ENCODE assay signal across 8 cellular contexts in genomic region chr19:35716985-35717664, GRCh38. TPM values are rescaled to one million over a fixed set of nuclear protein-coding genes. Genes with fewer than 3 reads are reported as not detected.
DNase-seq lines count a peak whose midpoint lies in the region; FAIRE-seq and TF ChIP-seq lines count a peak whose summit lies in the region.

No MANE protein-coding gene starts in this region.

- no peaks in the 10 kb centered on the region for H3K9me3 Mint-ChIP-seq in activated naive CD4-positive, alpha-beta T cell treated with anti-CD3 and anti-CD28 coated beads, Interleukin-2, amount 10 ng/mL, durations not matched to agents 7 days and 5 days

- FAIRE-seq in G401.6 (lab: Jason Lieb, UNC), result peak; percentile 92
- FAIRE-seq in H54 (lab: Jason Lieb, UNC), result no peak

- CTCF ChIA-PET in activated naive CD4-positive, alpha-beta T cell treated with anti-CD3 and anti-CD28 coated beads, Interleukin-2, amount 10 ng/mL, durations not matched to agents 7 days and 5 days (lab: Charles Lee), result interaction anchor here (1.8 kb wide), 1 partner anchor 23 kb away, joined by 10 read pairs; no protein-coding TSS in a partner anchor

- peak overlapping the region; percentile 79 for H3K9ac ChIP-seq in Loucy (ENCODE audit: low read depth, low read length, poor library complexity, severe bottlenecking)

- H3K27ac Mint-ChIP-seq in activated naive CD4-positive, alpha-beta T cell treated with anti-CD3 and anti-CD28 coated beads, Interleukin-2, amount 10 ng/mL, durations not matched to agents 7 days and 5 days, result peak overlapping the region; percentile 96

- peaks cover 23% of the 10 kb centered on the region for H3K36me3 Mint-ChIP-seq in activated naive CD4-positive, alpha-beta T cell treated with anti-CD3 and anti-CD28 coated beads, Interleukin-2, amount 10 ng/mL, durations not matched to agents 7 days and 5 days

- peaks cover 46% of the 10 kb centered on the region for H3K79me2 ChIP-seq in Loucy (ENCODE audit: insufficient read depth, low read length)

- H3K4me1 ChIP-seq in Loucy (ENCODE audit: insufficient read depth, low read length, poor library complexity, severe bottlenecking), result peaks cover 27% of the 10 kb centered on the region
- H3K4me1 ChIP-seq in SJCRH30, result peaks cover 9% of the 10 kb centered on the region; the same call in 1 of the 2 replicates

- H3K9me3 ChIP-seq in Loucy (ENCODE audit: insufficient read depth, low read depth, low read length) (no peaks in the 10 kb centered on the region), SJCRH30 (replicated peaks) (no peaks in the 10 kb centered on the region)

- H3K36me3 ChIP-seq in Loucy (ENCODE audit: insufficient read depth, low read length) (peaks cover 6% of the 10 kb centered on the region; the same call in 1 of the 2 replicates), SJCRH30 (peaks cover 7% of the 10 kb centered on the region)

- H3K4me3 ChIP-seq in Loucy (ENCODE audit: low read length, poor library complexity, severe bottlenecking) (peak overlapping the region; percentile 81), SJCRH30 (peak overlapping the region; percentile 64)

- peaks cover 63% of the 10 kb centered on the region for H3K4me1 Mint-ChIP-seq in activated naive CD4-positive, alpha-beta T cell treated with anti-CD3 and anti-CD28 coated beads, Interleukin-2, amount 10 ng/mL, durations not matched to agents 7 days and 5 days

- H3F3A ChIP-seq in Loucy (ENCODE audit: low read depth), result no peaks in the 10 kb centered on the region

- peak overlapping the region; percentile 85 for H3K4me3 Mint-ChIP-seq in activated naive CD4-positive, alpha-beta T cell treated with anti-CD3 and anti-CD28 coated beads, Interleukin-2, amount 10 ng/mL, durations not matched to agents 7 days and 5 days

- peak; percentile 43; the same call in 1 of the 2 replicates for TF ChIP-seq POLR2A in H54 (IDR thresholded peaks at IDR 0.05; ENCODE audit: low read depth, low read length)

- H3K27ac ChIP-seq in SJCRH30 (peak overlapping the region; percentile 47), temporal lobe (ENCODE audit: low read depth, low read length) (peak overlapping the region; percentile 88)

- DNase-seq in H54 (ENCODE audit: insufficient read length, low spot score) (peak; percentile 99), SJCRH30 (peak; percentile 97), germinal center (ENCODE audit: low spot score) (peak; percentile 99), occipital lobe (lab: John Stamatoyannopoulos, UW) (peak; percentile 94)
- DNase-seq in activated naive CD4-positive, alpha-beta T cell treated with anti-CD3 and anti-CD28 coated beads, Interleukin-2, amount 10 ng/mL, durations not matched to agents 7 days and 5 days, result peak; percentile 98

- no peaks in the 10 kb centered on the region for H3K9me2 ChIP-seq in Loucy (replicated peaks; ENCODE audit: low read depth, low read length)

- H4K20me1 ChIP-seq in Loucy (ENCODE audit: insufficient read depth, low read length, poor library complexity, severe bottlenecking), result peaks cover 22% of the 10 kb centered on the region

- H3K27me3 ChIP-seq in Loucy (ENCODE audit: insufficient read depth, low read length, poor library complexity, severe bottlenecking) (no peaks in the 10 kb centered on the region), SJCRH30 (no peaks in the 10 kb centered on the region)

- peak overlapping the region; percentile 89 for H2AFZ ChIP-seq in Loucy (ENCODE audit: low read length)

- peak; percentile 79 for TF ChIP-seq CTCF in Loucy (conservative IDR thresholded peaks at IDR 0.05; ENCODE audit: low read length)

- H3K27me3 Mint-ChIP-seq in activated naive CD4-positive, alpha-beta T cell treated with anti-CD3 and anti-CD28 coated beads, Interleukin-2, amount 10 ng/mL, durations not matched to agents 7 days and 5 days, result no peaks in the 10 kb centered on the region

- H3K4me2 ChIP-seq in Loucy (ENCODE audit: low read depth, low read length, poor library complexity, severe bottlenecking), result peak overlapping the region; percentile 84

RNA-seq across cellular contexts. Expression of gene KMT2B, which starts 0.7 kb away (rescaled TPM):
- total RNA-seq in SJCRH30 (2014; rRNA removed; shearing (Covaris generic)), result 13.1 and 15.1 TPM in 2 replicates
- 3.0 TPM for total RNA-seq in occipital lobe
- total RNA-seq in temporal lobe, result 11.6 TPM

RNA-seq across cellular contexts. Expression of gene ZBTB32, which starts 12.8 kb away (rescaled TPM):
- total RNA-seq in SJCRH30 (2014; rRNA removed; shearing (Covaris generic)), result not detected in 2 replicates
- total RNA-seq in occipital lobe, result not detected
- total RNA-seq in temporal lobe, result not detected

RNA-seq across cellular contexts. Expression of gene IGFLR1, which starts 25.1 kb away (rescaled TPM):
- 4.3 and 10.3 TPM in 2 replicates for total RNA-seq in SJCRH30 (2014; rRNA removed; shearing (Covaris generic))
- total RNA-seq in occipital lobe (0.47 TPM), temporal lobe (0.49 TPM)

RNA-seq across cellular contexts. Expression of gene U2AF1L4, which starts 28.1 kb away (rescaled TPM):
- total RNA-seq in SJCRH30 (2014; rRNA removed; shearing (Covaris generic)), result 9.7 and 11.4 TPM in 2 replicates
- total RNA-seq in occipital lobe (8.7 TPM), temporal lobe (3.4 TPM)

RNA-seq across cellular contexts. Expression of gene PSENEN, which starts 28.3 kb away (rescaled TPM):
- 37.7 and 47.2 TPM in 2 replicates for total RNA-seq in SJCRH30 (2014; rRNA removed; shearing (Covaris generic))
- total RNA-seq in occipital lobe (7.2 TPM), temporal lobe (9.8 TPM)

Comparison
In these comparisons a context has a peak if more than half of its experiments do, and no peak if none do; other contexts are left out.
1. Peak in every context shown above with its lines: DNase-seq, H3K4me3 ChIP-seq and H3K27ac ChIP-seq.